10 cellular contexts compared by ENCODE assay signal in the genomic region with DNA sequence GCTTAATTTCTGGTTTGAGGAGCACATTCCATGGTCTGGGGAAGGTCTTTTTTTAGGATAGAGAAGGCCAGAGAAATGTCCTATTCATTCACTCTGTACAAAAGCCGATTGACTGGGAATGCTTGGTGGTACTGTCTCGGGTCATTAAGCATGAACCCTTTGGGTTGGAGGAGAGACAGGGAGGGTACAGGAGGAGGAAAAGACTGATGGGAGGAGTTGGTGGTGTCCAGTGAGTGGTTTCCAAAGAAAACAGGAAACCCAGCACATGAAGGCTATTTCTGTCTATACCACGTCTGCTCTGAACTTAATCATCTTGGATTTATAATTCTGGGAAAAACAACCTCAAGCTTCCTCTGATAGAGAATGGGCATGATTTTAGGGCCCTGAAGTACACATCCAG.
DNase-seq lines count a peak whose midpoint lies in the region; TF ChIP-seq lines count a peak whose summit lies in the region.
"Had no signal": no experiment of that assay in that cellular context is flagged by ENCODE, and none has a peak within 500 bp of the region (broad histone marks: within the 10 kb centered on the region; RNA-seq: fewer than 3 reads in every experiment).

No MANE protein-coding gene starts in this region.

- peaks cover 43% of the 10 kb centered on the region for H3K36me3 Mint-ChIP-seq in T-helper 1 cell treated with Interleukin-12 subunit alpha and Interleukin-12 subunit beta and Interleukin-4 antibody, amounts not matched to agents 30 μg/mL and 1 μg/mL, for 36 hours (ENCODE audit: low read depth)

- in situ Hi-C loops in SK-MEL-5 (cut with HindIII; ENCODE audit: low pct_unique_long_range_greater_than_20kb, low sequenced_read_pairs) = no loop called here

- H3K27me3 Mint-ChIP-seq in T-helper 1 cell treated with Interleukin-12 subunit alpha and Interleukin-12 subunit beta and Interleukin-4 antibody, amounts not matched to agents 30 μg/mL and 1 μg/mL, for 36 hours (ENCODE audit: low read depth) = no peaks in the 10 kb centered on the region

- no peaks in the 10 kb centered on the region for H3K9me3 Mint-ChIP-seq in T-helper 1 cell treated with Interleukin-12 subunit alpha and Interleukin-12 subunit beta and Interleukin-4 antibody, amounts not matched to agents 30 μg/mL and 1 μg/mL, for 36 hours

- DNase-seq in T-helper 1 cell (no peak), SK-MEL-5 (ENCODE audit: low read depth, low spot score) (peak; percentile 96), fibroblast of mammary gland (ENCODE audit: low read depth) (peak; percentile 51), NCI-H187 (lab: John Stamatoyannopoulos, UW) (no peak), erythroblast (lab: John Stamatoyannopoulos, UW) (no peak)
- no peak for DNase-seq in stimulated activated CD4-positive, alpha-beta T cell treated with anti-CD3 and anti-CD28 coated beads, Interleukin-2, amount 100 ng/mL, for 48 hours
- DNase-seq: hippocampal formation, NCI-H1694 treated with DMSO at 0.1 percent for 48 hours had no signal

- H3K4me1 Mint-ChIP-seq in T-helper 1 cell treated with Interleukin-12 subunit alpha and Interleukin-12 subunit beta and Interleukin-4 antibody, amounts not matched to agents 30 μg/mL and 1 μg/mL, for 36 hours (ENCODE audit: low read depth) = peaks cover 66% of the 10 kb centered on the region

- TF ChIP-seq POLR2A in erythroblast (IDR thresholded peaks at IDR 0.05; ENCODE audit: low read length) = no peak

- peak overlapping the region in 11 of 21 experiments; percentile 2 to 76 (median 36) for H3K27ac ChIP-seq in skin epidermis

- H3K4me3 ChIP-seq in fibroblast of mammary gland (ENCODE audit: control insufficient read depth, low read depth, low read length) = no peak overlapping the region
- H3K4me3 ChIP-seq in skin epidermis = no peak overlapping the region

- no peak for TF ChIP-seq CTCF in fibroblast of mammary gland (conservative IDR thresholded peaks at IDR 0.05; ENCODE audit: control insufficient read depth, insufficient read depth, low read depth, low read length)

- H3K27ac Mint-ChIP-seq in T-helper 1 cell treated with Interleukin-12 subunit alpha and Interleukin-12 subunit beta and Interleukin-4 antibody, amounts not matched to agents 30 μg/mL and 1 μg/mL, for 36 hours = peak overlapping the region; percentile 3

- no peak overlapping the region for H3K4me3 Mint-ChIP-seq in T-helper 1 cell treated with Interleukin-12 subunit alpha and Interleukin-12 subunit beta and Interleukin-4 antibody, amounts not matched to agents 30 μg/mL and 1 μg/mL, for 36 hours

Comparison
In these comparisons a context has a peak if more than half of its experiments do, and no peak if none do; other contexts are left out.
1. DNase-seq: peak in SK-MEL-5 (single experiment) and fibroblast of mammary gland (single experiment); none in T-helper 1 cell (0 of 5), NCI-H187 (0 of 2), stimulated activated CD4-positive, alpha-beta T cell treated with anti-CD3 and anti-CD28 coated beads, Interleukin-2, amount 100 ng/mL, for 48 hours (0 of 2) and erythroblast (0 of 2).